ENCODE assay signal across 20 cellular contexts in genomic region chr7:23117841-23118240, GRCh38. TPM values are rescaled to one million over a fixed set of nuclear protein-coding genes. Genes with fewer than 3 reads are reported as not detected.
DNase-seq lines count a peak whose midpoint lies in the region; ATAC-seq and TF ChIP-seq lines count a peak whose summit lies in the region.
"Had no signal": no experiment of that assay in that cellular context is flagged by ENCODE, and none has a peak within 500 bp of the region (broad histone marks: within the 10 kb centered on the region; RNA-seq: fewer than 3 reads in every experiment).

No MANE protein-coding gene starts in this region.

- no peak overlapping the region for H2AFZ ChIP-seq in SK-N-SH (ENCODE audit: low read depth)

- ATAC-seq in SK-N-SH treated with all-trans-retinoic acid at 6 μM for 48 hours (no peak), T-helper 17 cell (no peak), HG02852 (IDR thresholded peaks at IDR 0.05; ENCODE audit: unreplicated experiment) (no peak)
- no peak for ATAC-seq in stimulated activated effector memory CD8-positive, alpha-beta T cell treated with anti-CD3 and anti-CD28 coated beads, Interleukin-12 subunit alpha, Interleukin-12 subunit beta, amount 100 ng/mL, for 72 hours
- ATAC-seq: A549; natural killer cell; stimulated activated naive CD8-positive, alpha-beta T cell treated with anti-CD3 and anti-CD28 coated beads, Interleukin-15, amount 100 ng/mL, for 72 hours had no signal

- H3K36me3 Mint-ChIP-seq in T-helper 17 cell (ENCODE audit: low read depth) = peaks cover 2% of the 10 kb centered on the region
- H3K36me3 Mint-ChIP-seq in stimulated activated effector memory CD8-positive, alpha-beta T cell treated with anti-CD3 and anti-CD28 coated beads, Interleukin-12 subunit alpha, Interleukin-12 subunit beta, amount 100 ng/mL, for 72 hours = no peaks in the 10 kb centered on the region
- no peaks in the 10 kb centered on the region for H3K36me3 Mint-ChIP-seq in T-helper 2 cell treated with Interferon-gamma antibody and Interleukin-4, amounts not matched to agents 5 μg/mL and 100 μg/mL, for 36 hours (ENCODE audit: low read depth)
- H3K36me3 Mint-ChIP-seq: natural killer cell had no signal

- H3K9me3 Mint-ChIP-seq in stimulated activated effector memory CD8-positive, alpha-beta T cell treated with anti-CD3 and anti-CD28 coated beads, Interleukin-12 subunit alpha, Interleukin-12 subunit beta, amount 100 ng/mL, for 72 hours = no peaks in the 10 kb centered on the region
- no peaks in the 10 kb centered on the region for H3K9me3 Mint-ChIP-seq in T-helper 2 cell treated with Interferon-gamma antibody and Interleukin-4, amounts not matched to agents 5 μg/mL and 100 μg/mL, for 36 hours
- H3K9me3 Mint-ChIP-seq: dendritic cell treated with granulocyte-macrophage colony-stimulating factor and Interleukin-4, amounts not matched to agents 40 ng/mL and 50 ng/mL, for 4 days; memory B cell; natural killer cell; stimulated activated naive CD8-positive, alpha-beta T cell treated with anti-CD3 and anti-CD28 coated beads, Interleukin-15, amount 100 ng/mL, for 72 hours; type B pancreatic cell had no signal

- H3K4me3 ChIP-seq in SK-N-SH (ENCODE audit: low read depth in 2 of 2, low read length in 1 of 2) (no peak overlapping the region), cardiac muscle cell (no peak overlapping the region)
- H3K4me3 ChIP-seq: A549 had no signal

- TF ChIP-seq RAD21 in SK-N-SH (IDR thresholded peaks at IDR 0.05; ENCODE audit: low read length) = no peak

- H3K27me3 Mint-ChIP-seq in T-helper 17 cell = no peaks in the 10 kb centered on the region
- H3K27me3 Mint-ChIP-seq in T-helper 2 cell treated with Interferon-gamma antibody and Interleukin-4, amounts not matched to agents 5 μg/mL and 100 μg/mL, for 36 hours (ENCODE audit: low read depth) = no peaks in the 10 kb centered on the region
- H3K27me3 Mint-ChIP-seq: dendritic cell treated with granulocyte-macrophage colony-stimulating factor and Interleukin-4, amounts not matched to agents 40 ng/mL and 50 ng/mL, for 4 days; memory B cell; stimulated activated naive CD8-positive, alpha-beta T cell treated with anti-CD3 and anti-CD28 coated beads, Interleukin-15, amount 100 ng/mL, for 72 hours; type B pancreatic cell had no signal

- CTCF ChIA-PET in SK-N-SH (lab: Yijun Ruan, JAX) = interaction anchor here (0.7 to 3.1 kb wide), 4 partner anchors 11 to 17 kb away, joined by 3 to 19 read pairs (median 8); partner anchors contain the start of gene KLHL7

- H3K4me2 ChIP-seq in SK-N-SH = no peak overlapping the region
- H3K4me2 ChIP-seq: A549 had no signal

- peaks cover 23% of the 10 kb centered on the region for H3K4me1 Mint-ChIP-seq in T-helper 17 cell
- H3K4me1 Mint-ChIP-seq in stimulated activated effector memory CD8-positive, alpha-beta T cell treated with anti-CD3 and anti-CD28 coated beads, Interleukin-12 subunit alpha, Interleukin-12 subunit beta, amount 100 ng/mL, for 72 hours = peaks cover 26% of the 10 kb centered on the region
- no peaks in the 10 kb centered on the region for H3K4me1 Mint-ChIP-seq in T-helper 2 cell treated with Interferon-gamma antibody and Interleukin-4, amounts not matched to agents 5 μg/mL and 100 μg/mL, for 36 hours (ENCODE audit: low read depth)

- no peak for DNase-seq in SK-N-SH
- DNase-seq in T-helper 17 cell = no peak
- peak in 1 of 2 donors; percentile 19 for DNase-seq in cardiac muscle cell (ENCODE audit: low read depth in 1 of 2, low spot score in 1 of 2)
- no peak for DNase-seq in stimulated activated effector memory CD8-positive, alpha-beta T cell treated with anti-CD3 and anti-CD28 coated beads, Interleukin-12 subunit alpha, Interleukin-12 subunit beta, amount 100 ng/mL, for 72 hours (ENCODE audit: low spot score in 2 of 2)
- no peak for DNase-seq in UCSD-AML1 (lab: John Stamatoyannopoulos, UW; ENCODE audit: unreplicated experiment)
- DNase-seq in T-helper 2 cell treated with Interferon-gamma antibody and Interleukin-4, amounts not matched to agents 5 μg/mL and 100 μg/mL, for 36 hours (ENCODE audit: low spot score) = no peak
- DNase-seq: activated CD4-positive, alpha-beta T cell treated with anti-CD3 and anti-CD28 coated beads for 4 hours; activated CD8-positive, alpha-beta memory T cell treated with anti-CD3 and anti-CD28 coated beads, Interleukin-2, amount 50 U/mL, for 48 hours; C1 segment of cervical spinal cord; DMS153; natural killer cell; NCI-H1930; NCI-H510A; stimulated activated naive CD8-positive, alpha-beta T cell treated with anti-CD3 and anti-CD28 coated beads, Interleukin-15, amount 100 ng/mL, for 72 hours had no signal

- WGBS in SK-N-SH (ENCODE audit: low lambda C conversion rate) = 58% methylated on average over 2 of the region's 2 CpGs

- H3K36me3 ChIP-seq in SK-N-SH (replicated peaks in 1 of 2; ENCODE audit: control insufficient read depth in 1 of 2, insufficient read depth in 2 of 2, low read length in 1 of 2) (peaks cover 0 to 12% of the 10 kb centered on the region in 2 experiments), cardiac muscle cell (no peaks in the 10 kb centered on the region)

- no peak overlapping the region for H3K9ac ChIP-seq in SK-N-SH

- H3K27me3 ChIP-seq in SK-N-SH (ENCODE audit: insufficient read depth) = no peaks in the 10 kb centered on the region
- H3K27me3 ChIP-seq in cardiac muscle cell = no peaks in the 10 kb centered on the region

- TF ChIP-seq EP300 in SK-N-SH (IDR thresholded peaks at IDR 0.05; ENCODE audit: borderline replicate concordance in 1 of 2, low read depth in 1 of 2, low read length in 1 of 2) = no peak

- peaks cover 12% of the 10 kb centered on the region for H4K20me1 ChIP-seq in SK-N-SH (ENCODE audit: insufficient read depth)

- H3F3A ChIP-seq in SK-N-SH (replicated peaks; ENCODE audit: insufficient read depth) = peaks cover 5% of the 10 kb centered on the region

- POLR2A ChIA-PET in SK-N-SH (lab: Yijun Ruan, JAX) = no interaction called here

- H3K9me3 ChIP-seq in SK-N-SH (no peaks in the 10 kb centered on the region), T-helper 17 cell (ENCODE audit: control insufficient read depth, low read length, poor library complexity, severe bottlenecking) (no peaks in the 10 kb centered on the region), cardiac muscle cell (ENCODE audit: low read depth) (no peaks in the 10 kb centered on the region)
- H3K9me3 ChIP-seq: A549 had no signal

- H3K4me3 Mint-ChIP-seq in T-helper 17 cell = no peak overlapping the region
- H3K4me3 Mint-ChIP-seq in stimulated activated effector memory CD8-positive, alpha-beta T cell treated with anti-CD3 and anti-CD28 coated beads, Interleukin-12 subunit alpha, Interleukin-12 subunit beta, amount 100 ng/mL, for 72 hours = no peak overlapping the region
- no peak overlapping the region for H3K4me3 Mint-ChIP-seq in T-helper 2 cell treated with Interferon-gamma antibody and Interleukin-4, amounts not matched to agents 5 μg/mL and 100 μg/mL, for 36 hours
- H3K4me3 Mint-ChIP-seq: dendritic cell treated with granulocyte-macrophage colony-stimulating factor and Interleukin-4, amounts not matched to agents 40 ng/mL and 50 ng/mL, for 4 days; memory B cell; natural killer cell; stimulated activated naive CD8-positive, alpha-beta T cell treated with anti-CD3 and anti-CD28 coated beads, Interleukin-15, amount 100 ng/mL, for 72 hours; type B pancreatic cell had no signal

- H3K4me1 ChIP-seq in SK-N-SH (ENCODE audit: control insufficient read depth in 1 of 2, insufficient read depth in 2 of 2, low read depth in 1 of 2, low read length in 1 of 2) (peaks cover 0 to 16% of the 10 kb centered on the region in 2 experiments; a peak in 1 of 4 replicates), cardiac muscle cell (ENCODE audit: low read depth) (peaks cover 32% of the 10 kb centered on the region)
- H3K4me1 ChIP-seq: A549 had no signal

- H3K27ac ChIP-seq in SK-N-SH (ENCODE audit: low read depth in 2 of 2, low read length in 1 of 2) (no peak overlapping the region), cardiac muscle cell (peak overlapping the region; percentile 55)
- H3K27ac ChIP-seq: A549 had no signal

- H3K9me2 ChIP-seq in SK-N-SH = no peaks in the 10 kb centered on the region

- TF ChIP-seq CTCF in SK-N-SH (IDR thresholded peaks at IDR 0.05) = no peak
- no peak for TF ChIP-seq CTCF in cardiac muscle cell (IDR thresholded peaks at IDR 0.05; ENCODE audit: low read depth, low read length)

- peak overlapping the region; percentile 53 for H3K27ac Mint-ChIP-seq in T-helper 17 cell
- H3K27ac Mint-ChIP-seq in stimulated activated effector memory CD8-positive, alpha-beta T cell treated with anti-CD3 and anti-CD28 coated beads, Interleukin-12 subunit alpha, Interleukin-12 subunit beta, amount 100 ng/mL, for 72 hours = peak overlapping the region; percentile 30
- H3K27ac Mint-ChIP-seq in T-helper 2 cell treated with Interferon-gamma antibody and Interleukin-4, amounts not matched to agents 5 μg/mL and 100 μg/mL, for 36 hours = no peak overlapping the region
- H3K27ac Mint-ChIP-seq: dendritic cell treated with granulocyte-macrophage colony-stimulating factor and Interleukin-4, amounts not matched to agents 40 ng/mL and 50 ng/mL, for 4 days; memory B cell; natural killer cell; stimulated activated naive CD8-positive, alpha-beta T cell treated with anti-CD3 and anti-CD28 coated beads, Interleukin-15, amount 100 ng/mL, for 72 hours; type B pancreatic cell had no signal

- H3K79me2 ChIP-seq in SK-N-SH (ENCODE audit: insufficient read depth) = peaks cover 56% of the 10 kb centered on the region

TF ChIP-seq in SK-N-SH, 30 proteins besides CTCF, POLR2A, EP300 and RAD21 (continues in another document):
- TF ChIP-seq TEAD4 (IDR thresholded peaks at IDR 0.05; ENCODE audit: borderline replicate concordance, insufficient read depth) = no peak

TF ChIP-seq in SK-N-SH treated with all-trans-retinoic acid at 6 μM for 48 hours, 23 proteins besides CTCF, POLR2A, EP300 and RAD21 (continues in another document):
- TF ChIP-seq ZFP3 (CRISPR knock-in tag; IDR thresholded peaks at IDR 0.05) (no peak), GLIS3 (CRISPR knock-in tag; IDR thresholded peaks at IDR 0.05) (no peak), CSDC2 (CRISPR knock-in tag; IDR thresholded peaks at IDR 0.05) (no peak)

RNA-seq across cellular contexts. Expression of gene KLHL7, which starts 12.3 kb away (rescaled TPM):
- 30.8 and 31.6 TPM in 2 replicates for polyA plus RNA-seq in SK-N-SH (2012; rRNA removed)
- 41.7 and 50.6 TPM in 2 replicates for polyA plus RNA-seq in SK-N-SH (2012; cell fraction: cytosol; rRNA removed)
- 22.7 and 25.5 TPM in 2 replicates for polyA plus RNA-seq in SK-N-SH (2012; cell fraction: nucleus; rRNA removed)
- total RNA-seq in T-helper 17 cell = 10 to 100 TPM; 12.8 to 14.5 TPM
- 31.6 and 47.1 TPM in 2 replicates for total RNA-seq in cardiac muscle cell
- 33.4 and 46.1 TPM in 2 replicates for polyA plus RNA-seq in cardiac muscle cell
